ENCODE assay signal across 8 cellular contexts in the genomic region with DNA sequence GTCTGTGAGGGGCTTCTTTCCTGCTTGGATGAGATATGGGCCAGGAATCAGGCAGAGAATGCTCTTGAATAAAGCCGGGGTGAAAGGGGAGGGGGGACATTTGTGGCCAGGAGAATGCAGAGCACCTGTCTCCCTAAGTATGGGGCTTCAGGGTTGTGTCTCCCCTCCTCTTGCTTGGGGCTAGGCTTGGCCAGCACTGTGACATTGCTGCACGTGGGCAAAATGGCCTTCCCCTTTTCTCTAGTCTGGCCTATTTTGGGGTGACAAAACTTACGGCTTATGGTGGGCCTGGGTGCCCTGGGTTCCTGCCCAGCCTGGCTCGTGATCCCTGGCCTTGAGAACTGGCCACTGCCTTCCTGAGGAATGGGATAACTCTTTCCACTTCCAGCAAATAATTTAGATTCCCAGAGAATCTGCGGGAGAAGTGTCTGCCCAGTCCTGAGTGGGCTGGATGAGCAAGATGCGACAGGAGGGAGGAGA. TPM values are rescaled to one million over a fixed set of nuclear protein-coding genes. Genes with fewer than 3 reads are reported as not detected.
DNase-seq lines count a peak whose midpoint lies in the region; ATAC-seq, FAIRE-seq and TF ChIP-seq lines count a peak whose summit lies in the region.

No MANE protein-coding gene starts in this region.

- DNase-seq in A549 (ENCODE audit: low read depth in 1 of 2, low spot score in 1 of 2) (no peak), Karpas-422 (no peak), choroid plexus epithelial cell (ENCODE audit: low read depth) (no peak), nephron progenitor cell (no peak), HTR-8/SVneo (ENCODE audit: insufficient read length, low spot score) (no peak), NCI-H1417 (lab: John Stamatoyannopoulos, UW) (no peak), NCI-H1436 (lab: John Stamatoyannopoulos, UW) (no peak)

- H3K4me1 ChIP-seq in A549 (peaks cover 76% of the 10 kb centered on the region), Karpas-422 (ENCODE audit: low read length) (peaks cover 72% of the 10 kb centered on the region)

- peaks cover 76% of the 10 kb centered on the region for H3K4me1 Mint-ChIP-seq in nephron progenitor cell

- H3K4me3 ChIP-seq in A549 (no peak overlapping the region), Karpas-422 (ENCODE audit: low read length) (no peak overlapping the region), choroid plexus epithelial cell (ENCODE audit: low read depth, low read length) (peak overlapping the region; percentile 81)

- FAIRE-seq in A549 (lab: Jason Lieb, UNC) (no peak), HTR-8/SVneo (lab: Jason Lieb, UNC) (no peak)

- peak overlapping the region; percentile 96 for H3K4me3 Mint-ChIP-seq in nephron progenitor cell

- H3K4me2 ChIP-seq in A549, result peak overlapping the region; percentile 94
- no peak overlapping the region for H3K4me2 ChIP-seq in Karpas-422 (ENCODE audit: low read depth, low read length, poor library complexity, severe bottlenecking)

- no peaks in the 10 kb centered on the region for H3K9me3 Mint-ChIP-seq in nephron progenitor cell

- H3K27ac ChIP-seq in A549, result peak overlapping the region; percentile 90 to 95
- H3K27ac ChIP-seq in Karpas-422 (ENCODE audit: low read length), result no peak overlapping the region; the same call in 1 of the 2 replicates

- H3K27ac Mint-ChIP-seq in nephron progenitor cell, result peak overlapping the region; percentile 97

- no peaks in the 10 kb centered on the region for H3K27me3 Mint-ChIP-seq in nephron progenitor cell (ENCODE audit: low read depth, poor library complexity)

- H3K9me2 ChIP-seq in Karpas-422 (replicated peaks; ENCODE audit: insufficient read depth, low read length), result no peaks in the 10 kb centered on the region

- H4K20me1 ChIP-seq in Karpas-422 (ENCODE audit: insufficient read depth, low read depth, low read length), result peaks cover 36% of the 10 kb centered on the region

- ATAC-seq in A549 (no peak), esophagus mucosa (no peak)

- POLR2A ChIA-PET in A549 (lab: Yijun Ruan, JAX), result interaction anchor here (0.7 kb wide), 1 partner anchor 15 kb away, joined by 3 read pairs; no protein-coding TSS in a partner anchor

- no peak for TF ChIP-seq RAD21 in A549 (conservative IDR thresholded peaks at IDR 0.05 in 1 of 2, IDR thresholded peaks at IDR 0.05 in 1 of 2)

- peak overlapping the region; percentile 22; the same call in 1 of the 2 replicates for H3K9ac ChIP-seq in Karpas-422 (ENCODE audit: low read length)

- no peak for TF ChIP-seq EP300 in A549 (IDR thresholded peaks at IDR 0.05)

- TF ChIP-seq CTCF in A549 (IDR thresholded peaks at IDR 0.05) (no peak), choroid plexus epithelial cell (conservative IDR thresholded peaks at IDR 0.05; ENCODE audit: low read depth, low read length) (no peak), nephron progenitor cell (IDR thresholded peaks at IDR 0.05) (no peak)

- H3K36me3 ChIP-seq in Karpas-422 (ENCODE audit: insufficient read depth, low read length), result peaks cover 36% of the 10 kb centered on the region

- peaks cover 42% of the 10 kb centered on the region for H3K36me3 Mint-ChIP-seq in nephron progenitor cell (ENCODE audit: low read depth)

- H3K9me3 ChIP-seq in A549 (no peaks in the 10 kb centered on the region), Karpas-422 (ENCODE audit: low read length) (no peaks in the 10 kb centered on the region)

- 89% methylated on average over 6 of the region's 6 CpGs for WGBS in A549 (ENCODE audit: missing lambda C conversion rate)

- no peak for TF ChIP-seq POLR2A in A549 (IDR thresholded peaks at IDR 0.05; ENCODE audit: low read length)

- no peak overlapping the region for H2AFZ ChIP-seq in Karpas-422 (ENCODE audit: low read length)

- peaks cover 83% of the 10 kb centered on the region for H3K79me2 ChIP-seq in Karpas-422 (ENCODE audit: low read length)

- no peaks in the 10 kb centered on the region for H3K27me3 ChIP-seq in Karpas-422 (ENCODE audit: low read length)

- CTCF ChIA-PET in A549 (lab: Yijun Ruan, JAX), result interaction anchor here (1.4 to 46.6 kb wide), 3 partner anchors 6 to 44 kb away, joined by 3 to 1398 read pairs (median 1398); a partner anchor contains a TSS

TF ChIP-seq in A549, 52 proteins besides CTCF, POLR2A, EP300 and RAD21:
- TF ChIP-seq ZC3H11A (IDR thresholded peaks at IDR 0.05) (no peak), NR3C1 (IDR thresholded peaks at IDR 0.05) (no peak), HOXB13 (CRISPR knock-in tag; IDR thresholded peaks at IDR 0.05; ENCODE audit: low read depth) (no peak), RNF2 (IDR thresholded peaks at IDR 0.05; ENCODE audit: borderline replicate concordance, low read depth) (no peak), JUN (IDR thresholded peaks at IDR 0.05) (no peak), TP53 (CRISPR knock-in tag; IDR thresholded peaks at IDR 0.05) (no peak), SREBF2 (IDR thresholded peaks at IDR 0.05) (no peak), MAZ (IDR thresholded peaks at IDR 0.05; ENCODE audit: borderline replicate concordance, low read depth, low read length) (no peak), NPAS2 (CRISPR knock-in tag; IDR thresholded peaks at IDR 0.05; ENCODE audit: borderline replicate concordance) (no peak), CEBPB (IDR thresholded peaks at IDR 0.05) (no peak), RCOR1 (IDR thresholded peaks at IDR 0.05; ENCODE audit: low read depth, low read length) (no peak), HEYL (CRISPR knock-in tag; IDR thresholded peaks at IDR 0.05) (no peak)
- TF ChIP-seq, protein P1, sequence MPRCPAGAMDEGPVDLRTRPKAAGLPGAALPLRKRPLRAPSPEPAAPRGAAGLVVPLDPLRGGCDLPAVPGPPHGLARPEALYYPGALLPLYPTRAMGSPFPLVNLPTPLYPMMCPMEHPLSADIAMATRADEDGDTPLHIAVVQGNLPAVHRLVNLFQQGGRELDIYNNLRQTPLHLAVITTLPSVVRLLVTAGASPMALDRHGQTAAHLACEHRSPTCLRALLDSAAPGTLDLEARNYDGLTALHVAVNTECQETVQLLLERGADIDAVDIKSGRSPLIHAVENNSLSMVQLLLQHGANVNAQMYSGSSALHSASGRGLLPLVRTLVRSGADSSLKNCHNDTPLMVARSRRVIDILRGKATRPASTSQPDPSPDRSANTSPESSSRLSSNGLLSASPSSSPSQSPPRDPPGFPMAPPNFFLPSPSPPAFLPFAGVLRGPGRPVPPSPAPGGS (IDR thresholded peaks at IDR 0.05), result no peak

RNA-seq across cellular contexts. Expression of a gene that starts 5.6 kb away (rescaled TPM):
- polyA plus RNA-seq in A549 (2011; rRNA removed) (241 and 283 TPM in 2 replicates), A549 (2017; fragmentation: RNase III; extraction: RNeasy Plus Mini Kit Qiagen cat#74134 plus additional on column Dnase treatment) (104 to 111 TPM (median 108 TPM) in 3 replicates)
- 75.7 and 97.7 TPM in 2 replicates for polyA plus RNA-seq in A549 (2012; cell fraction: cytosol; rRNA removed)
- 151 and 159 TPM in 2 replicates for polyA plus RNA-seq in A549 (2012; cell fraction: nucleus; rRNA removed)
- 151 and 163 TPM in 2 replicates for polyA minus RNA-seq in A549 (2011; rRNA and poly(A)+ RNA removed)
- total RNA-seq in Karpas-422 (2014; rRNA removed; shearing (Covaris generic); ENCODE audit: low replicate concordance), result 48.7 and 52.7 TPM in 2 replicates
- 90.4 TPM for total RNA-seq in esophagus mucosa

RNA-seq across cellular contexts. Expression of a gene that starts 16.2 kb away (rescaled TPM):
- polyA plus RNA-seq in A549 (2011; rRNA removed) (19.1 and 19.3 TPM in 2 replicates), A549 (2017; fragmentation: RNase III; extraction: RNeasy Plus Mini Kit Qiagen cat#74134 plus additional on column Dnase treatment) (10.6 to 11.0 TPM (median 10.9 TPM) in 3 replicates)
- 12.3 and 13.7 TPM in 2 replicates for polyA plus RNA-seq in A549 (2012; cell fraction: cytosol; rRNA removed)
- 7.1 and 11.4 TPM in 2 replicates for polyA plus RNA-seq in A549 (2012; cell fraction: nucleus; rRNA removed)
- 12.7 and 13.4 TPM in 2 replicates for polyA minus RNA-seq in A549 (2011; rRNA and poly(A)+ RNA removed)
- not detected in 2 replicates for total RNA-seq in Karpas-422 (2014; rRNA removed; shearing (Covaris generic); ENCODE audit: low replicate concordance)
- total RNA-seq in esophagus mucosa, result 17.3 TPM

RNA-seq across cellular contexts. Expression of a gene that starts 47.5 kb away (rescaled TPM):
- polyA plus RNA-seq in A549 (2011; rRNA removed), result 69.6 and 84.4 TPM in 2 replicates
- 44.2 and 49.1 TPM in 2 replicates for polyA plus RNA-seq in A549 (2012; cell fraction: cytosol; rRNA removed)
- 9.9 and 14.7 TPM in 2 replicates for polyA plus RNA-seq in A549 (2012; cell fraction: nucleus; rRNA removed)
- polyA plus RNA-seq in A549 (2017; fragmentation: RNase III; extraction: RNeasy Plus Mini Kit Qiagen cat#74134 plus additional on column Dnase treatment), result 155 to 173 TPM (median 170 TPM) in 3 replicates
- 12.4 and 12.7 TPM in 2 replicates for polyA minus RNA-seq in A549 (2011; rRNA and poly(A)+ RNA removed)
- 32.5 TPM in 2 replicates for total RNA-seq in Karpas-422 (2014; rRNA removed; shearing (Covaris generic); ENCODE audit: low replicate concordance)
- 29.2 TPM for total RNA-seq in esophagus mucosa

RNA-seq across cellular contexts. Expression of a gene that starts 53.8 kb away (rescaled TPM):
- 28.4 and 30.9 TPM in 2 replicates for polyA plus RNA-seq in A549 (2011; rRNA removed)
- polyA plus RNA-seq in A549 (2012; cell fraction: cytosol; rRNA removed), result 13.8 and 17.9 TPM in 2 replicates
- 9.8 and 18.7 TPM in 2 replicates for polyA plus RNA-seq in A549 (2012; cell fraction: nucleus; rRNA removed)
- polyA plus RNA-seq in A549 (2017; fragmentation: RNase III; extraction: RNeasy Plus Mini Kit Qiagen cat#74134 plus additional on column Dnase treatment), result 22.2 to 23.5 TPM (median 22.3 TPM) in 3 replicates
- 22.6 and 29.9 TPM in 2 replicates for polyA minus RNA-seq in A549 (2011; rRNA and poly(A)+ RNA removed)
- 14.6 and 16.4 TPM in 2 replicates for total RNA-seq in Karpas-422 (2014; rRNA removed; shearing (Covaris generic); ENCODE audit: low replicate concordance)
- 17.4 TPM for total RNA-seq in esophagus mucosa

Comparison
In these comparisons a context has a peak if more than half of its experiments do, and no peak if none do; other contexts are left out.
1. RNA of a gene that starts 16.2 kb away (total RNA-seq): 17.3 TPM in esophagus mucosa (single experiment); not detected in Karpas-422; every median in the first group is over 10 times any median in the second.